Comparison of ENCODE assay signal across 14 cellular contexts in the genomic region with DNA sequence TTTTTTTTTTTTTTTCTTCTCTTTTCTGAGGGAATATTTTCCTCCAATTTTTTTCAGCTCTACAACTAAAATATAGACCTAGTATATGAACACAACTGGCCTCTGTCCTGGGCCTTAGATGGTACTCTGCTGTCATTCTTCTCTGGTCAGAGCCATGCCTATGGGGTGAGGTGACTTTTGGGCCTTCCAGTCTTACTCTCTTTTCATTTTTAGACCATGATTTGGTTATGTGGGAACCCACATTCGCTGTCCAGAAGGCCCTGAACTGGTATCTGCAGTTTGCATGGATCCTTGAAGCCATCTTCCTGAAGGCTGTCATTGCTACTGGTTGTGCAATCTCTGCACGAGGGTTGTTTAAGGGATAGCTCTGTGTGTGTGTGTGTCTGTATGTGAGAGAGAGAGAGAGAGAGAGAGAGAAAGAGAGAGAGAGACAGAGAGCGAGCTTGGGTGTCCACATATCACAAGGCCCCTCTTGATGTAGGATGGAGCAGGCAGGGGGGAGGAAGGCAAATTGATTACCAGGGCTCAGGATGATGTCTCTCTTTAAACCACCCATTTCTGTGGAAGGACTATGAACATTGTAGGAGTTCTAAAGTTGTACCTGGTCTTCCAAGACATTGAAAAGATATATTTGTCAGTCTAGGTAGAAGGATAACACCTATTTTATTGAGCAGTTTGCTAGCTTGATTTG. TPM values are rescaled to one million over a fixed set of nuclear protein-coding genes. Genes with fewer than 3 reads are reported as not detected.
DNase-seq lines count a peak whose midpoint lies in the region; ATAC-seq and TF ChIP-seq lines count a peak whose summit lies in the region.
"Had no signal": no experiment of that assay in that cellular context is flagged by ENCODE, and none has a peak within 500 bp of the region (broad histone marks: within the 10 kb centered on the region; RNA-seq: fewer than 3 reads in every experiment).

No MANE protein-coding gene starts in this region.

- no peaks in the 10 kb centered on the region for H3K9me3 Mint-ChIP-seq in activated B cell treated with CpG ODN at 0.5 μM for 24 hours
- no peaks in the 10 kb centered on the region for H3K9me3 Mint-ChIP-seq in stimulated activated naive B cell treated with anti-CD40 and anti-IgM and Interleukin-4, amounts not matched to agents 10 μg/mL and 1 μg/mL and 100 μg/mL, for 72 hours

- POLR2A ChIA-PET in activated B cell treated with CpG ODN at 0.5 μM for 24 hours (lab: Charles Lee), result interaction anchor here (0.6 to 2.8 kb wide), 10 partner anchors 9 to 1384 kb away, joined by 3 to 17 read pairs (median 5); no protein-coding TSS in a partner anchor

- peak overlapping the region; percentile 69 for H3K27ac Mint-ChIP-seq in activated B cell treated with CpG ODN at 0.5 μM for 24 hours
- H3K27ac Mint-ChIP-seq in stimulated activated naive B cell treated with anti-CD40 and anti-IgM and Interleukin-4, amounts not matched to agents 10 μg/mL and 1 μg/mL and 100 μg/mL, for 72 hours, result peak overlapping the region; percentile 33

- ATAC-seq in activated B cell treated with CpG ODN at 0.5 μM for 24 hours (ENCODE audit: low read depth) (no peak), gastroesophageal sphincter (no peak)
- no peak for ATAC-seq in stimulated activated naive B cell treated with anti-CD40 and anti-IgM and Interleukin-4, amounts not matched to agents 10 μg/mL and 1 μg/mL and 100 μg/mL, for 72 hours (replicated peaks)
- ATAC-seq: SK-N-SH treated with all-trans-retinoic acid at 6 μM for 48 hours had no signal

- CTCF ChIA-PET in activated B cell treated with CpG ODN at 0.5 μM for 24 hours (lab: Charles Lee), result interaction anchor here (0.7 to 2.1 kb wide), 4 partner anchors 16 to 294 kb away, joined by 3 to 9 read pairs (median 6); no protein-coding TSS in a partner anchor

- TF ChIP-seq EP300 in gastroesophageal sphincter (IDR thresholded peaks at IDR 0.05), result no peak

- no peaks in the 10 kb centered on the region for H3K27me3 Mint-ChIP-seq in activated B cell treated with CpG ODN at 0.5 μM for 24 hours
- H3K27me3 Mint-ChIP-seq in stimulated activated naive B cell treated with anti-CD40 and anti-IgM and Interleukin-4, amounts not matched to agents 10 μg/mL and 1 μg/mL and 100 μg/mL, for 72 hours, result no peaks in the 10 kb centered on the region

- intact Hi-C loops in activated B cell treated with CpG ODN at 0.5 μM for 24 hours (cut with micrococcal nuclease), result no loop called here

- peak overlapping the region; percentile 97 for H3K4me3 Mint-ChIP-seq in activated B cell treated with CpG ODN at 0.5 μM for 24 hours
- H3K4me3 Mint-ChIP-seq in stimulated activated naive B cell treated with anti-CD40 and anti-IgM and Interleukin-4, amounts not matched to agents 10 μg/mL and 1 μg/mL and 100 μg/mL, for 72 hours, result peak overlapping the region; percentile 34 to 62

- peaks cover 19 to 99% (median 22%) of the 10 kb centered on the region in 3 donors for H3K4me1 ChIP-seq in gastroesophageal sphincter

- WGBS in gastroesophageal sphincter (ENCODE audit: low coverage in 1 of 2), 2 donors, result 71% methylated on average over 3 of the region's 3 CpGs; no CpG with 5 or more reads in 1 of the 2 donors

- peaks cover 96% of the 10 kb centered on the region for H3K4me1 Mint-ChIP-seq in activated B cell treated with CpG ODN at 0.5 μM for 24 hours
- peaks cover 55 to 89% of the 10 kb centered on the region in 2 donors for H3K4me1 Mint-ChIP-seq in stimulated activated naive B cell treated with anti-CD40 and anti-IgM and Interleukin-4, amounts not matched to agents 10 μg/mL and 1 μg/mL and 100 μg/mL, for 72 hours

- H3K27me3 ChIP-seq in gastroesophageal sphincter, result no peaks in the 10 kb centered on the region
- H3K27me3 ChIP-seq: dorsolateral prefrontal cortex had no signal

- DNase-seq in SKM-1 treated with dmso at 0.1 percent for 144 hours (lab: John Stamatoyannopoulos, UW; ENCODE audit: unreplicated experiment), result peak; percentile 57
- DNase-seq in SKM-1 (lab: John Stamatoyannopoulos, UW; ENCODE audit: unreplicated experiment), result no peak
- DNase-seq in activated B cell treated with CpG ODN at 0.5 μM for 24 hours, result no peak
- DNase-seq in stimulated activated naive B cell treated with anti-CD40 and anti-IgM and Interleukin-4, amounts not matched to agents 10 μg/mL and 1 μg/mL and 100 μg/mL, for 72 hours, result no peak
- no peak for DNase-seq in C1 segment of cervical spinal cord (lab: John Stamatoyannopoulos, UW)
- no peak for DNase-seq in HuH-7.5 (ENCODE audit: low spot score)
- no peak for DNase-seq in GOT3 (lab: John Stamatoyannopoulos, UW)
- DNase-seq: 8988T; activated CD8-positive, alpha-beta memory T cell treated with anti-CD3 and anti-CD28 coated beads, Interleukin-2, amount 50 U/mL, for 48 hours; dorsolateral prefrontal cortex; GF-D8; occipital lobe had no signal

- no peak overlapping the region for H3K4me3 ChIP-seq in gastroesophageal sphincter
- H3K4me3 ChIP-seq: dorsolateral prefrontal cortex had no signal

- H3K36me3 ChIP-seq in gastroesophageal sphincter, result no peaks in the 10 kb centered on the region

- no peaks in the 10 kb centered on the region for H3K9me3 ChIP-seq in gastroesophageal sphincter

- H3K27ac ChIP-seq in gastroesophageal sphincter, result peak overlapping the region; percentile 25 to 100 (median 66)

- H3K36me3 Mint-ChIP-seq in activated B cell treated with CpG ODN at 0.5 μM for 24 hours (ENCODE audit: low read depth), result peaks cover 68% of the 10 kb centered on the region
- H3K36me3 Mint-ChIP-seq in stimulated activated naive B cell treated with anti-CD40 and anti-IgM and Interleukin-4, amounts not matched to agents 10 μg/mL and 1 μg/mL and 100 μg/mL, for 72 hours, result peaks cover 24 to 42% of the 10 kb centered on the region in 2 donors

- no peak for TF ChIP-seq CTCF in activated B cell treated with CpG ODN at 0.5 μM for 24 hours (IDR thresholded peaks at IDR 0.05)
- no peak for TF ChIP-seq CTCF in gastroesophageal sphincter (IDR thresholded peaks at IDR 0.05)

- TF ChIP-seq POLR2A in gastroesophageal sphincter (IDR thresholded peaks at IDR 0.05), result no peak

RNA-seq across cellular contexts. Expression of gene TGFBR2, which starts 6.9 kb away (rescaled TPM):
- total RNA-seq in activated B cell treated with CpG ODN at 0.5 μM for 24 hours (99.1 and 104 TPM in 2 replicates), gastroesophageal sphincter (100 to 1,000 TPM; 174 to 297 (median 231) TPM)
